1 cellular context compared by ENCODE assay signal in the genomic region with DNA sequence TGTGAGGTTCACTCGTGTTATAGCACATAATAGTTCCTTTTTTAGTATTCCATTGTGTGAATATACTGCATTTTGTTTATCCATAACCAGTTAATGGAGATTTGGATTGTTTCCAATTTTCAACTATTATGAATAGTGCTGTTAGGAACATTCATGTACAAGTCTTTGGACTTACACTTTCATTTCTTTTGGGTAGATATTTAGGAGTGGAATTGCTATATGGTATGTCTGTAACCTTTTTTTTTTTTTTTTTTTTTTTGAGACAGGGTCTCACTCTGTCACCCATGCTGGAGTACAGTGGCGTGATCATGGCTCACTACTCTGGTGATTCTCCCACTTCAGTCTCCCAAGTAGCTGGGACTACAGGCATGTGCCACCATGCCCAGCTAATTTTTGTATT.
TF ChIP-seq lines count a peak whose summit lies in the region.

No MANE protein-coding gene starts in this region.

TF ChIP-seq in HEK293, 187 proteins besides CTCF, POLR2A, EP300 and RAD21:
- peak; percentile 97 for TF ChIP-seq ZNF140 (tag by site-specific recombination; IDR thresholded peaks at IDR 0.05)
